Comparison of ENCODE assay signal across 8 cellular contexts in the genomic region with DNA sequence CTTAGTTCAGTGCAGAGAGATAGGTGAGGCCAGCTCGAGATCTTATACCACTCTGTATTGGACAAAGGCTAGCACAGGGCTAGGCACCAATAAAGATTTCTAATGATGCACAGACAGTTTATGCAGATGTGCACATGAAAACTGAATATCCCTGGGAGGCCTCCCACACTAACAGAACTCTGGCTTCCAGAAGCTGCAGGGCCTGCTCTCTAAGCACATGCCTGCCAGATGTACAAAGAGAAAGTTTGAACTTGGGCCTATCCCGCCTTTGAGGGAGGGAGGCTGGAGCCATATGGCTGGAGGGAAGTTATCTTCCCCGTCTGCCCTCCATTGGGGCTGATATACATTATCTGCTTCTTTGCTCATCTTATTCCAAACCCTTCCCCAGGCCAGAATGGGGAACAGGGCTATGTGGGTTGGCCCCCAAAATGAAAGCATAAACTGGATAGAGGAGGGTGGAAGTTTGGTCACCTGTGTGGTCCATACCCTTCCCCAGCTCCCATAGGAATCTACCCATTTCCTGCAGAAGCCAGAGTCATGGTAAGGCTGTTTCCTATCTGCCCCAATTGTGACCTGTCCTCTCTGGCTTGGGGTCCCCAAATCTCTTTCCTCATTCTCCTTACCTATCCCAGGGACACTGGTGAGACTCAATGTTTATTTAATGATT. TPM values are rescaled to one million over a fixed set of nuclear protein-coding genes. Genes with fewer than 3 reads are reported as not detected.
A peak's percentile ranks its signal among the peaks of the same experiment; 100 is the strongest.
DNase-seq lines count a peak whose midpoint lies in the region; TF ChIP-seq lines count a peak whose summit lies in the region.

No MANE protein-coding gene starts in this region.

- H3K36me3 ChIP-seq in DOHH2 (ENCODE audit: control insufficient read depth, low read length) (no peaks in the 10 kb centered on the region), PC-9 (ENCODE audit: low read depth) (no peaks in the 10 kb centered on the region), skeletal muscle satellite cell (ENCODE audit: insufficient read depth, low read length) (no peaks in the 10 kb centered on the region)
- no peaks in the 10 kb centered on the region for H3K36me3 ChIP-seq in effector memory CD4-positive, alpha-beta T cell (ENCODE audit: control insufficient read depth, insufficient read depth, low read length)

- H2AFZ ChIP-seq in PC-9 = peak overlapping the region; percentile 85

- no peak for DNase-seq in PC-9
- DNase-seq in fibroblast of the aortic adventitia (ENCODE audit: low read depth) = peak; percentile 71
- no peak for DNase-seq in dermis blood vessel endothelial cell
- no peak for DNase-seq in effector memory CD4-positive, alpha-beta T cell
- DNase-seq in NCI-H2171 (lab: John Stamatoyannopoulos, UW) = no peak
- DNase-seq in GM10266 (ENCODE audit: extremely low spot score) = no peak

- H3K4me3 ChIP-seq in DOHH2 (ENCODE audit: low read length) (no peak overlapping the region), PC-9 (peak overlapping the region; percentile 82; the same call in 1 of the 2 replicates), fibroblast of the aortic adventitia (ENCODE audit: low read depth, low read length) (peak overlapping the region; percentile 64), skeletal muscle satellite cell (ENCODE audit: low read length) (peak overlapping the region; percentile 76)
- no peak overlapping the region for H3K4me3 ChIP-seq in effector memory CD4-positive, alpha-beta T cell (ENCODE audit: insufficient read depth, low read depth, low read length, poor library complexity, severe bottlenecking)

- CTCF ChIA-PET in PC-9 (lab: Charles Lee) = no interaction called here

- peaks cover 72% of the 10 kb centered on the region for H3K4me1 ChIP-seq in DOHH2 (ENCODE audit: control insufficient read depth, low read length)
- peaks cover 16% of the 10 kb centered on the region for H3K4me1 ChIP-seq in PC-9 (replicated peaks; ENCODE audit: insufficient read depth)
- H3K4me1 ChIP-seq in skeletal muscle satellite cell (ENCODE audit: control insufficient read depth, insufficient read depth, low read length) = peaks cover 48% of the 10 kb centered on the region
- H3K4me1 ChIP-seq in effector memory CD4-positive, alpha-beta T cell (ENCODE audit: control insufficient read depth, insufficient read depth, low read length, poor library complexity, severe bottlenecking) = peaks cover 45% of the 10 kb centered on the region

- H3K4me2 ChIP-seq in DOHH2 (ENCODE audit: low read length) (peak overlapping the region; percentile 100), PC-9 (peak overlapping the region; percentile 95), skeletal muscle satellite cell (ENCODE audit: low read length) (peak overlapping the region; percentile 96)

- H4K20me1 ChIP-seq in DOHH2 (ENCODE audit: control insufficient read depth, insufficient read depth, low read depth, low read length) (no peaks in the 10 kb centered on the region), PC-9 (ENCODE audit: insufficient read depth) (no peaks in the 10 kb centered on the region)

- intact Hi-C loops in PC-9 (cut with micrococcal nuclease; ENCODE audit: unreplicated experiment) = loop anchor here (1.0 to 5.0 kb wide), 2 partner anchors 23 to 33 kb away; a partner anchor contains a TSS

- H3K27ac ChIP-seq in DOHH2 (ENCODE audit: low read depth, low read length) (no peak overlapping the region), PC-9 (no peak overlapping the region)
- no peak overlapping the region for H3K27ac ChIP-seq in effector memory CD4-positive, alpha-beta T cell (ENCODE audit: insufficient read depth, low read length, poor library complexity, severe bottlenecking)

- TF ChIP-seq CTCF in DOHH2 (IDR thresholded peaks at IDR 0.05; ENCODE audit: low read depth, low read length, poor library complexity, severe bottlenecking) = no peak
- TF ChIP-seq CTCF in PC-9 (conservative IDR thresholded peaks at IDR 0.05) = no peak
- TF ChIP-seq CTCF in fibroblast of the aortic adventitia (IDR thresholded peaks at IDR 0.05; ENCODE audit: insufficient read depth, low read length) = no peak
- TF ChIP-seq CTCF in GM10266 (IDR thresholded peaks at IDR 0.05; ENCODE audit: control insufficient read depth, insufficient read depth, low read depth, missing control alignments) = no peak

- POLR2A ChIA-PET in PC-9 (lab: Charles Lee; ENCODE audit: unreplicated experiment) = interaction anchor here (0.6 kb wide), 1 partner anchor 37 kb away, joined by 4 read pairs; no protein-coding TSS in a partner anchor

- H3K9me3 ChIP-seq in DOHH2 (ENCODE audit: control insufficient read depth, insufficient read depth, low read length) (no peaks in the 10 kb centered on the region), PC-9 (ENCODE audit: insufficient read depth, low read depth) (no peaks in the 10 kb centered on the region), skeletal muscle satellite cell (replicated peaks; ENCODE audit: low read length) (no peaks in the 10 kb centered on the region)
- no peaks in the 10 kb centered on the region for H3K9me3 ChIP-seq in effector memory CD4-positive, alpha-beta T cell (ENCODE audit: control insufficient read depth, low read length)

- H3K9me2 ChIP-seq in DOHH2 (replicated peaks; ENCODE audit: control insufficient read depth, low read length) (no peaks in the 10 kb centered on the region), PC-9 (ENCODE audit: insufficient read depth) (no peaks in the 10 kb centered on the region)

- H3K9ac ChIP-seq in skeletal muscle satellite cell (ENCODE audit: low read depth, low read length) = peak overlapping the region; percentile 63

- H3K79me2 ChIP-seq in DOHH2 (ENCODE audit: control insufficient read depth, low read length) (no peaks in the 10 kb centered on the region), PC-9 (ENCODE audit: low read depth) (peaks cover 15% of the 10 kb centered on the region; the same call in 1 of the 2 replicates)

- peaks cover 30% of the 10 kb centered on the region for H3K27me3 ChIP-seq in DOHH2 (ENCODE audit: control insufficient read depth, low read length)
- H3K27me3 ChIP-seq in PC-9 (ENCODE audit: insufficient read depth, low read depth) = no peaks in the 10 kb centered on the region
- no peaks in the 10 kb centered on the region for H3K27me3 ChIP-seq in skeletal muscle satellite cell (ENCODE audit: control insufficient read depth, insufficient read depth, low read length)
- H3K27me3 ChIP-seq in effector memory CD4-positive, alpha-beta T cell (replicated peaks; ENCODE audit: control insufficient read depth, insufficient read depth, low read length, poor library complexity, severe bottlenecking) = peaks cover 34% of the 10 kb centered on the region

- BruUV-seq in PC-9 (replicated peaks; lab: Mats Ljungman, UMichigan) = no TSS peak

- H3F3A ChIP-seq in DOHH2 (ENCODE audit: control insufficient read depth, insufficient read depth) = peaks cover 11% of the 10 kb centered on the region; the same call in 1 of the 2 replicates
- peaks cover 18% of the 10 kb centered on the region for H3F3A ChIP-seq in PC-9 (ENCODE audit: insufficient read depth, low read depth)

RNA-seq across cellular contexts. Expression of a gene that starts 3.8 kb away (rescaled TPM):
- total RNA-seq in PC-9 (2021) (19.7 and 21.2 TPM in 2 replicates), fibroblast of the aortic adventitia (ENCODE audit: low replicate concordance) (62.4 and 71.5 TPM in 2 replicates), dermis blood vessel endothelial cell (0.17 and 0.51 TPM in 2 replicates)
- total RNA-seq in skeletal muscle satellite cell (2012; rRNA removed) = 9.9 and 15.1 TPM in 2 replicates

RNA-seq across cellular contexts. Expression of a gene that starts 34.6 kb away (rescaled TPM):
- total RNA-seq in PC-9 (2021) (30.6 and 35.2 TPM in 2 replicates), fibroblast of the aortic adventitia (ENCODE audit: low replicate concordance) (56.6 and 83.2 TPM in 2 replicates), dermis blood vessel endothelial cell (64.4 and 68.9 TPM in 2 replicates)
- 83.4 and 87.8 TPM in 2 replicates for total RNA-seq in skeletal muscle satellite cell (2012; rRNA removed)

RNA-seq across cellular contexts. Expression of a gene that starts 34.7 kb away (rescaled TPM):
- total RNA-seq in PC-9 (2021) = 2.3 and 2.8 TPM in 2 replicates
- 0.16 and 0.27 TPM in 2 replicates for total RNA-seq in fibroblast of the aortic adventitia (ENCODE audit: low replicate concordance)
- total RNA-seq in skeletal muscle satellite cell (2012; rRNA removed) = under 0.01 and 1.5 TPM in 2 replicates
- total RNA-seq in dermis blood vessel endothelial cell = 0.34 and 0.88 TPM in 2 replicates

Comparison
In these comparisons a context has a peak if more than half of its experiments do, and no peak if none do; other contexts are left out.
1. H3K4me3 ChIP-seq: peak in PC-9 (single experiment), fibroblast of the aortic adventitia (single experiment) and skeletal muscle satellite cell (single experiment); none in DOHH2 (single experiment) and effector memory CD4-positive, alpha-beta T cell (single experiment).
2. RNA of a gene that starts 3.8 kb away (total RNA-seq): 62.4 to 71.5 TPM in fibroblast of the aortic adventitia and 19.7 to 21.2 TPM in PC-9; 0.17 to 0.51 TPM in dermis blood vessel endothelial cell; every median in the first group is over 10 times any median in the second.
3. Peak in every context shown above with its lines, with median percentiles within 50 percentile points of each other: H3K4me2 ChIP-seq.